21 cellular contexts compared by ENCODE assay signal in the genomic region with DNA sequence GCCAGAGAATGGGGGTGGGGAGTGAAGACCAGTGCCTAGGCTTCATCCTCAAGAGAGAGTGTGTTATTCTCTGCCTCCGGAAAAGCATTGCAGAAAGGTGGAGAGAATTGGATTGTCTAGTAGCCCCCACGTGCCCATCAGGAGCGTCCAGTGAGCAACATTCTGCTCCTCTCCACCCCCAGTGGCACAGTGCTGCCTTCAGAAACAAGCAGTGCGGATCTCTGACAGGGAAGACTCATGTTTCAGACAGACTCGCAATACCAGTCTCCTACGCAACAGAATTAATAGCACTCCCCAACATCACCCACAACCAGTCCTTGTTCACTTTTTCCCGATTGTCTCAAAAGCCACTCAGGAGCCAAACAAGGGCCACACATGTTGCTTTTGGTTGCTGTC. TPM values are rescaled to one million over a fixed set of nuclear protein-coding genes. Genes with fewer than 3 reads are reported as not detected.
"Had no signal": no experiment of that assay in that cellular context is flagged by ENCODE, and none has a peak within 500 bp of the region (broad histone marks: within the 10 kb centered on the region; RNA-seq: fewer than 3 reads in every experiment).

No MANE protein-coding gene starts in this region.

- H2AFZ ChIP-seq: neural progenitor cell, parathyroid adenoma had no signal

- H3K9me3 Mint-ChIP-seq: effector memory CD8-positive, alpha-beta T cell; immature natural killer cell; memory B cell; mesothelial cell of epicardium; natural killer cell; neural progenitor cell; stimulated activated memory B cell treated with anti-CD40 and anti-IgM and Interleukin-4, amounts not matched to agents 10 μg/mL and 1 μg/mL and 100 μg/mL, for 72 hours; stimulated activated naive CD8-positive, alpha-beta T cell treated with anti-CD3 and anti-CD28 coated beads, Interleukin-15, Interleukin-2, amounts not matched to agents 100 ng/mL and 50 ng/mL, for 24 hours had no signal

- H3K9ac ChIP-seq: neural progenitor cell, parathyroid adenoma had no signal

- H3K9me3 ChIP-seq: esophagus muscularis mucosa, gastrocnemius medialis, left ventricle myocardium inferior, lower lobe of right lung, psoas muscle, right lobe of liver, testis, tibial nerve had no signal

- H3K36me3 Mint-ChIP-seq: natural killer cell had no signal

- H3K27ac Mint-ChIP-seq: effector memory CD8-positive, alpha-beta T cell; immature natural killer cell; memory B cell; natural killer cell; neural progenitor cell; stimulated activated memory B cell treated with anti-CD40 and anti-IgM and Interleukin-4, amounts not matched to agents 10 μg/mL and 1 μg/mL and 100 μg/mL, for 72 hours; stimulated activated naive CD8-positive, alpha-beta T cell treated with anti-CD3 and anti-CD28 coated beads, Interleukin-15, Interleukin-2, amounts not matched to agents 100 ng/mL and 50 ng/mL, for 24 hours had no signal

- H3K27ac ChIP-seq: epithelial cell of prostate, esophagus muscularis mucosa, gastrocnemius medialis, left ventricle myocardium inferior, lower lobe of right lung, neural progenitor cell, parathyroid adenoma, psoas muscle, right lobe of liver, testis had no signal

- H3K4me3 ChIP-seq: esophagus muscularis mucosa, gastrocnemius medialis, left ventricle myocardium inferior, lower lobe of right lung, neural progenitor cell, psoas muscle, right lobe of liver, testis, tibial nerve had no signal

- H3K79me2 ChIP-seq: parathyroid adenoma had no signal

- H3K4me3 Mint-ChIP-seq: effector memory CD8-positive, alpha-beta T cell; immature natural killer cell; memory B cell; mesothelial cell of epicardium; natural killer cell; neural progenitor cell; stimulated activated memory B cell treated with anti-CD40 and anti-IgM and Interleukin-4, amounts not matched to agents 10 μg/mL and 1 μg/mL and 100 μg/mL, for 72 hours; stimulated activated naive CD8-positive, alpha-beta T cell treated with anti-CD3 and anti-CD28 coated beads, Interleukin-15, Interleukin-2, amounts not matched to agents 100 ng/mL and 50 ng/mL, for 24 hours had no signal

- H3K36me3 ChIP-seq: neural progenitor cell had no signal

- H3K27me3 Mint-ChIP-seq: effector memory CD8-positive, alpha-beta T cell; memory B cell; stimulated activated memory B cell treated with anti-CD40 and anti-IgM and Interleukin-4, amounts not matched to agents 10 μg/mL and 1 μg/mL and 100 μg/mL, for 72 hours; stimulated activated naive CD8-positive, alpha-beta T cell treated with anti-CD3 and anti-CD28 coated beads, Interleukin-15, Interleukin-2, amounts not matched to agents 100 ng/mL and 50 ng/mL, for 24 hours had no signal

- H3K4me1 Mint-ChIP-seq: immature natural killer cell; memory B cell; mesothelial cell of epicardium; neural progenitor cell; stimulated activated memory B cell treated with anti-CD40 and anti-IgM and Interleukin-4, amounts not matched to agents 10 μg/mL and 1 μg/mL and 100 μg/mL, for 72 hours had no signal

- H3K4me2 ChIP-seq: neural progenitor cell had no signal

- DNase-seq: effector memory CD8-positive, alpha-beta T cell; gastrocnemius medialis; immature natural killer cell; left cardiac atrium; left ventricle myocardium inferior; lower lobe of right lung; natural killer cell; psoas muscle; retina; stimulated activated CD4-positive, alpha-beta T cell treated with anti-CD3 and anti-CD28 coated beads, Interleukin-4, amount 100 ng/mL, for 1 hour; testis had no signal

- ATAC-seq: effector memory CD8-positive, alpha-beta T cell; gastrocnemius medialis; left cardiac atrium; lower lobe of right lung; natural killer cell; psoas muscle; stimulated activated memory B cell treated with anti-CD40 and anti-IgM and Interleukin-4, amounts not matched to agents 10 μg/mL and 1 μg/mL and 100 μg/mL, for 72 hours had no signal

- H3K4me1 ChIP-seq: esophagus muscularis mucosa, left ventricle myocardium inferior, lower lobe of right lung, neural progenitor cell, parathyroid adenoma, psoas muscle, right lobe of liver, testis had no signal

- H3K27me3 ChIP-seq: esophagus muscularis mucosa, gastrocnemius medialis, neural progenitor cell, right lobe of liver, testis, tibial nerve had no signal

RNA-seq across cellular contexts. Expression of gene CEL, which starts 14.9 kb away (rescaled TPM):
- polyA plus RNA-seq: immature natural killer cell had no signal
